In genomic region chr10:86888585-86889381, GRCh38 we compare ENCODE assay signal across 8 cellular contexts.
DNase-seq lines count a peak whose midpoint lies in the region; ATAC-seq and TF ChIP-seq lines count a peak whose summit lies in the region.

No MANE protein-coding gene starts in this region.

- no peak for TF ChIP-seq CTCF in activated B cell treated with CpG ODN at 0.5 μM for 24 hours (IDR thresholded peaks at IDR 0.05)

- H3K27ac Mint-ChIP-seq in activated B cell treated with CpG ODN at 0.5 μM for 24 hours, result peak overlapping the region; percentile 35

- peak; percentile 53 for DNase-seq in Daoy (ENCODE audit: low read depth)
- DNase-seq in activated B cell treated with CpG ODN at 0.5 μM for 24 hours, result no peak
- DNase-seq in medulla oblongata (ENCODE audit: extremely low spot score), result peak; percentile 23
- no peak for DNase-seq in NCI-H1436 (lab: John Stamatoyannopoulos, UW)
- DNase-seq in NCI-H510A treated with DMSO at 0.1 percent for 48 hours (lab: John Stamatoyannopoulos, UW), result no peak
- DNase-seq in NCI-H510A (lab: John Stamatoyannopoulos, UW), result no peak

- H3K36me3 Mint-ChIP-seq in activated B cell treated with CpG ODN at 0.5 μM for 24 hours (ENCODE audit: low read depth), result peaks cover 5% of the 10 kb centered on the region

- H3K9me3 Mint-ChIP-seq in activated B cell treated with CpG ODN at 0.5 μM for 24 hours, result no peaks in the 10 kb centered on the region

- POLR2A ChIA-PET in activated B cell treated with CpG ODN at 0.5 μM for 24 hours (lab: Charles Lee), result interaction anchor here (0.6 to 1.3 kb wide), 4 partner anchors 9 to 316 kb away, joined by 3 to 7 read pairs (median 6); no protein-coding TSS in a partner anchor

- intact Hi-C loops in activated B cell treated with CpG ODN at 0.5 μM for 24 hours (cut with micrococcal nuclease), result loop anchor here (1.0 to 2.0 kb wide), 2 partner anchors 132 to 178 kb away; partner anchors contain the start of gene BMPR1A

- H3K4me1 Mint-ChIP-seq in activated B cell treated with CpG ODN at 0.5 μM for 24 hours, result peaks cover 8% of the 10 kb centered on the region

- no peaks in the 10 kb centered on the region for H3K27me3 Mint-ChIP-seq in activated B cell treated with CpG ODN at 0.5 μM for 24 hours

- ATAC-seq in GM19467 (IDR thresholded peaks at IDR 0.05; ENCODE audit: unreplicated experiment) (peak; percentile 97), HG03457 (IDR thresholded peaks at IDR 0.05; ENCODE audit: unreplicated experiment) (peak; percentile 95), activated B cell treated with CpG ODN at 0.5 μM for 24 hours (ENCODE audit: low read depth) (peak; percentile 97)

- peak overlapping the region; percentile 5 for H3K4me3 Mint-ChIP-seq in activated B cell treated with CpG ODN at 0.5 μM for 24 hours

- CTCF ChIA-PET in activated B cell treated with CpG ODN at 0.5 μM for 24 hours (lab: Charles Lee), result interaction anchor here (0.5 to 3.5 kb wide), 4 partner anchors 11 to 197 kb away, joined by 3 to 15 read pairs (median 4); no protein-coding TSS in a partner anchor

Comparison
In these comparisons a context has a peak if more than half of its experiments do, and no peak if none do; other contexts are left out.
1. DNase-seq: peak in Daoy (single experiment) and medulla oblongata (single experiment); none in activated B cell treated with CpG ODN at 0.5 μM for 24 hours (single experiment), NCI-H1436 (single experiment), NCI-H510A treated with DMSO at 0.1 percent for 48 hours (single experiment) and NCI-H510A (single experiment).
2. Peak in every context shown above with its lines, with median percentiles within 50 percentile points of each other: ATAC-seq.